1 cellular context compared by ENCODE assay signal in the genomic region with DNA sequence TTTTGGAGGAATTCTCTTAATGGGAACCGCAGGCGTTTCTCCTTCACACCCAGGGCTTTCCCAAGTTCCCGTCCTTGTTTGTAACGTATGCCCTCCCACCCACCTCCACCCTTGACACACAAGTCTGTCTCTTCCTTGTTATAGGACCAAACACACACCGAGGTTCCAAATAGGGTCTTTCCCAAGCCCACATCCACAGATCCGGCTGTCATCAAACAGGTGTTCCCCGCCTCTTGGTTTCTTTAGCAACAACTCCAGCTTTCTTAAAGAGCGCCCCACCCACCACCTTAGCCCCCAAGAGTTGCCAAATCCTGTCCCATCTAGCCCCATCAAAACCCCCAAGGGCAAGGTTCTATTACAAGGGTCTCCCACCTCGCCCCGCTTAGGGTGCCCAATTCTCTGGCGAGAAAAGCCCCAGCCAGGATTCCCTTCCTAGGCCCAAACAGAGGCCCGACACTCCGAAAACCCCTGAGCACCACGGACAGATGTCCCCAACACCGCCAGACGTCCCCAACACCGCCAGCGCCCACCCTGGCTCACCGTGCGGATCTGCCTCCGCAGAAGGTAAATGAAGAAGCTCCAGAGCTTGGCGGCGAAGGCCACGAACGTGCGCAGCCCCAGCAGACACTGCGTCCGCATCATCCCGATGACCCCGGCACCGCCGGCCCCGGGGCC.
TF ChIP-seq lines count a peak whose summit lies in the region.

No MANE protein-coding gene starts in this region.

TF ChIP-seq in K562, 482 proteins besides CTCF, POLR2A, EP300 and RAD21:
- TF ChIP-seq, protein P1, sequence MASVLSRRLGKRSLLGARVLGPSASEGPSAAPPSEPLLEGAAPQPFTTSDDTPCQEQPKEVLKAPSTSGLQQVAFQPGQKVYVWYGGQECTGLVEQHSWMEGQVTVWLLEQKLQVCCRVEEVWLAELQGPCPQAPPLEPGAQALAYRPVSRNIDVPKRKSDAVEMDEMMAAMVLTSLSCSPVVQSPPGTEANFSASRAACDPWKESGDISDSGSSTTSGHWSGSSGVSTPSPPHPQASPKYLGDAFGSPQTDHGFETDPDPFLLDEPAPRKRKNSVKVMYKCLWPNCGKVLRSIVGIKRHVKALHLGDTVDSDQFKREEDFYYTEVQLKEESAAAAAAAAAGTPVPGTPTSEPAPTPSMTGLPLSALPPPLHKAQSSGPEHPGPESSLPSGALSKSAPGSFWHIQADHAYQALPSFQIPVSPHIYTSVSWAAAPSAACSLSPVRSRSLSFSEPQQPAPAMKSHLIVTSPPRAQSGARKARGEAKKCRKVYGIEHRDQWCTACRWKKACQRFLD (CRISPR knock-in tag; IDR thresholded peaks at IDR 0.05), result no peak
- TF ChIP-seq ZBTB7A (IDR thresholded peaks at IDR 0.05; ENCODE audit: borderline replicate concordance, control insufficient read depth, low read depth, low read length) (peak; percentile 7; the same call in 1 of the 2 replicates), SAP30 (IDR thresholded peaks at IDR 0.05; ENCODE audit: borderline replicate concordance, insufficient read depth, low read depth, low read length, poor library complexity, severe bottlenecking) (peak; percentile 29), ZBTB17 (CRISPR knock-in tag; IDR thresholded peaks at IDR 0.05) (no peak), SIN3A (IDR thresholded peaks at IDR 0.05; ENCODE audit: borderline replicate concordance in 2 of 2, control insufficient read depth in 1 of 2, low read depth in 2 of 2, low read length in 2 of 2) (peak in 1 of 2 experiments; percentile 51; a peak in 1 of 4 replicates), TEAD2 (tag; IDR thresholded peaks at IDR 0.05) (no peak), NKRF (IDR thresholded peaks at IDR 0.05; ENCODE audit: borderline replicate concordance) (peak; percentile 16; the same call in 1 of the 2 replicates)
- TF ChIP-seq, protein P2, sequence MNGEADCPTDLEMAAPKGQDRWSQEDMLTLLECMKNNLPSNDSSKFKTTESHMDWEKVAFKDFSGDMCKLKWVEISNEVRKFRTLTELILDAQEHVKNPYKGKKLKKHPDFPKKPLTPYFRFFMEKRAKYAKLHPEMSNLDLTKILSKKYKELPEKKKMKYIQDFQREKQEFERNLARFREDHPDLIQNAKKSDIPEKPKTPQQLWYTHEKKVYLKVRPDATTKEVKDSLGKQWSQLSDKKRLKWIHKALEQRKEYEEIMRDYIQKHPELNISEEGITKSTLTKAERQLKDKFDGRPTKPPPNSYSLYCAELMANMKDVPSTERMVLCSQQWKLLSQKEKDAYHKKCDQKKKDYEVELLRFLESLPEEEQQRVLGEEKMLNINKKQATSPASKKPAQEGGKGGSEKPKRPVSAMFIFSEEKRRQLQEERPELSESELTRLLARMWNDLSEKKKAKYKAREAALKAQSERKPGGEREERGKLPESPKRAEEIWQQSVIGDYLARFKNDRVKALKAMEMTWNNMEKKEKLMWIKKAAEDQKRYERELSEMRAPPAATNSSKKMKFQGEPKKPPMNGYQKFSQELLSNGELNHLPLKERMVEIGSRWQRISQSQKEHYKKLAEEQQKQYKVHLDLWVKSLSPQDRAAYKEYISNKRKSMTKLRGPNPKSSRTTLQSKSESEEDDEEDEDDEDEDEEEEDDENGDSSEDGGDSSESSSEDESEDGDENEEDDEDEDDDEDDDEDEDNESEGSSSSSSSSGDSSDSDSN (IDR thresholded peaks at IDR 0.05; ENCODE audit: borderline replicate concordance in 1 of 2, low read depth in 2 of 2, low read length in 2 of 2), result 0 out of 4 replicates have a peak, but pooled peaks of 1 of the 2 experiments have one; percentile 22
